ENCODE assay signal across 9 cellular contexts in genomic region chr5:122313001-122313402, GRCh38. TPM values are rescaled to one million over a fixed set of nuclear protein-coding genes. Genes with fewer than 3 reads are reported as not detected.
DNase-seq lines count a peak whose midpoint lies in the region; ATAC-seq and TF ChIP-seq lines count a peak whose summit lies in the region.
"Had no signal": no experiment of that assay in that cellular context is flagged by ENCODE, and none has a peak within 500 bp of the region (broad histone marks: within the 10 kb centered on the region; RNA-seq: fewer than 3 reads in every experiment).

No MANE protein-coding gene starts in this region.

- TF ChIP-seq POLR2A in ovary (IDR thresholded peaks at IDR 0.05), result no peak

- no peaks in the 10 kb centered on the region for H3K9me3 Mint-ChIP-seq in Calu3 (ENCODE audit: low read depth, unreplicated experiment)

- BruUV-seq in Calu3 (replicated peaks; lab: Mats Ljungman, UMichigan), result no TSS peak

- H3K27me3 Mint-ChIP-seq in Calu3 (ENCODE audit: unreplicated experiment), result peaks cover 81% of the 10 kb centered on the region

- H3K27me3 ChIP-seq in SJSA1 (replicated peaks), result peaks cover 63% of the 10 kb centered on the region
- no peaks in the 10 kb centered on the region for H3K27me3 ChIP-seq in ovary

- CTCF ChIA-PET in Calu3 (lab: Charles Lee), result interaction anchor here (0.9 kb wide), 1 partner anchor 179 kb away, joined by 3 read pairs; no protein-coding TSS in a partner anchor

- WGBS in ovary, 3 donors, result 0 to 1% (median 0%) methylated on average over 12 of the region's 12 CpGs

- H3K4me1 ChIP-seq in SJSA1 (replicated peaks) (peaks cover 17% of the 10 kb centered on the region), ovary (ENCODE audit: insufficient read depth) (peaks cover 7% of the 10 kb centered on the region)

- no peaks in the 10 kb centered on the region for H3K9me3 ChIP-seq in SJSA1 (replicated peaks)
- H3K9me3 ChIP-seq in ovary, result no peaks in the 10 kb centered on the region

- no peak overlapping the region for H3K27ac Mint-ChIP-seq in Calu3 (ENCODE audit: unreplicated experiment)

- H3K4me3 Mint-ChIP-seq in Calu3 (ENCODE audit: low read depth, unreplicated experiment), result peak overlapping the region; percentile 75

- H3K36me3 Mint-ChIP-seq in Calu3 (ENCODE audit: insufficient read depth, unreplicated experiment), result peaks cover 16% of the 10 kb centered on the region

- H3K36me3 ChIP-seq in SJSA1 (no peaks in the 10 kb centered on the region), ovary (no peaks in the 10 kb centered on the region)

- no peak for ATAC-seq in GM18873 (IDR thresholded peaks at IDR 0.05; ENCODE audit: low FRiP score, unreplicated experiment)

- DNase-seq in Calu3, result peak; percentile 11
- DNase-seq in SJSA1 (ENCODE audit: low read depth in 1 of 2, low spot score in 2 of 2), result peak in 1 of 2 experiments; percentile 44
- peak; percentile 15 for DNase-seq in globus pallidus (ENCODE audit: low spot score)
- peak; percentile 20 to 45 (median 33) for DNase-seq in ovary
- no peak for DNase-seq in stimulated activated CD4-positive, alpha-beta T cell treated with anti-CD3 and anti-CD28 coated beads, Interleukin-2, amount 100 ng/mL, for 24 hours
- no peak for DNase-seq in T1000 (lab: John Stamatoyannopoulos, UW)
- no peak for DNase-seq in NCI-H2081 (lab: John Stamatoyannopoulos, UW)
- DNase-seq: NCI-H1694 treated with DMSO at 0.1 percent for 48 hours had no signal

- TF ChIP-seq EP300 in ovary (IDR thresholded peaks at IDR 0.05), result no peak

- H3K4me3 ChIP-seq in SJSA1 (peak overlapping the region; percentile 41), ovary (peak overlapping the region; percentile 86)

- intact Hi-C loops in Calu3 (cut with micrococcal nuclease; ENCODE audit: unreplicated experiment), result loop anchor here (5.0 kb wide), 2 partner anchors 104 to 179 kb away; no protein-coding TSS in a partner anchor
- intact Hi-C loops in ovary (cut with DNase I), result loop anchor here in 1 of 4 donors (5.0 kb wide), 1 partner anchor 116 kb away; no protein-coding TSS in a partner anchor

- peaks cover 13% of the 10 kb centered on the region for H3K4me1 Mint-ChIP-seq in Calu3 (ENCODE audit: low read depth, unreplicated experiment)

- H3K27ac ChIP-seq in SJSA1 (no peak overlapping the region), ovary (peak overlapping the region; percentile 78 to 89)

- TF ChIP-seq CTCF in Calu3 (IDR thresholded peaks at IDR 0.05; ENCODE audit: unreplicated experiment), result no peak
- no peak for TF ChIP-seq CTCF in ovary (IDR thresholded peaks at IDR 0.05)

RNA-seq across cellular contexts. Expression of gene SNCAIP, which starts 1.0 kb away (rescaled TPM):
- total RNA-seq in Calu3 (2022), result 0.22 TPM in 1 of 2 replicates, not detected in the other
- total RNA-seq in SJSA1 (2014; rRNA removed; shearing (Covaris generic)), result 0.16 TPM in 1 of 2 replicates, not detected in the other
- 10 to 100 TPM; 20.4 to 92.5 (median 51.6) TPM for total RNA-seq in ovary
- polyA plus RNA-seq in ovary, result 10 to 100 TPM; 40.2 to 46.9 TPM

Comparison
In these comparisons a context has a peak if more than half of its experiments do, and no peak if none do; other contexts are left out.
1. DNase-seq: peak in Calu3 (single experiment), globus pallidus (single experiment) and ovary (5 of 5); none in stimulated activated CD4-positive, alpha-beta T cell treated with anti-CD3 and anti-CD28 coated beads, Interleukin-2, amount 100 ng/mL, for 24 hours (0 of 2), T1000 (single experiment) and NCI-H2081 (0 of 2).
2. RNA of gene SNCAIP, which starts 1.0 kb away (total RNA-seq): 20.4 to 92.5 TPM in ovary; 0.16 TPM in SJSA1 and 0.22 TPM in Calu3; every median in the first group is over 10 times any median in the second.